Comparison of ENCODE assay signal across 1 cellular context in the genomic region with DNA sequence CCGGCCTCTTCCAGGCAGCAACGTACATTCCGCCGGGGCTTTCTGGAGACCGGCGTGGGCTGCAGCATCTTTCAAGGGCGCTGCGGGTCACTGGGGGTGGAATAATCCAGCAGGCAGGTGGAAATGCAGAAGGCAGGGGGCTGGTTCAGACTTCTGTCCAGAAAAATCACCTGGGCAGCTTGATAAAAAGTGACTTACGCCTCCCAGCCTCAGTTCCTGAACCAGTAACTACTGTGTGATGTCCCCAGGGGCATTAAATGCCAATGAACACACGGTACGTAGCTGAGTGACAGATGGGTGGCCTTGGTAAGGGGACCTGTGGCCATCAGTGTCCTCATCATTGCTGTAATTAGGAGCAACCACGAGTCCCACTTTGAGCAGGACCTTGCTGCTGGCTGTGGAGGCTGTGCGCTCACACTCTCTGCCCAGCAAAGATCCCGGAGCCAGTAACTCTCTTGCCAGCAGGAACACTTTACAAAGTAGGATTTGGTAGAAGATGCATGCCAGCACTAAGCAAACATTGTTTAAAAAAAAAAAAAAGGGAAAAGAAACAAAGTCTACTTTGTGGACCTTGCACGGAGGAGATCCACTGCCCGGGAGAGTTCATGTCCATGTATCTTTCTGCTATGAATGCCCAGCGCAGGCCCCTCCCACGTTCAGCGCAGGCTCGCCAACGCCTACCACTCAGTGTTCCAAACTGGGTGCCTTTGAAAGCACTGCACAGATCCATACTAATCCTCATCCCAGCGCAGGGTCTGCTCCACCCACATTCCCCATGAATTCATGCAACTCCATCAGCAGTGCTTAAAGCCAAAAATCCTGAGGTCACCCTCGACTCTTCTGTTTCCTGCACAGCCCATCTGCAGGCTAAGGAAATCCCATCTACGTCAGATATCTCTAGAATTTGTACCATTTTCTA.
TF ChIP-seq lines count a peak whose summit lies in the region.

No MANE protein-coding gene starts in this region.

TF ChIP-seq in HepG2, 621 proteins besides CTCF, POLR2A, EP300 and RAD21 (continued from another document and continues in another):
- TF ChIP-seq TBL1XR1 (IDR thresholded peaks at IDR 0.05; ENCODE audit: borderline replicate concordance, low read length, partially characterized antibody) (peak; percentile 83), BCLAF1 (IDR thresholded peaks at IDR 0.05) (no peak), RARA (CRISPR knock-in tag; IDR thresholded peaks at IDR 0.05) (peak; percentile 58), ZNF580 (CRISPR knock-in tag; IDR thresholded peaks at IDR 0.05; ENCODE audit: borderline replicate concordance, low read depth) (peak; percentile 20; the same call in 1 of the 2 replicates), ZSCAN20 (CRISPR knock-in tag; IDR thresholded peaks at IDR 0.05; ENCODE audit: borderline replicate concordance) (no peak), ZNF362 (CRISPR knock-in tag; IDR thresholded peaks at IDR 0.05; ENCODE audit: borderline replicate concordance) (peak; percentile 98), ZNF552 (CRISPR knock-in tag; IDR thresholded peaks at IDR 0.05; ENCODE audit: borderline replicate concordance) (no peak), ZFP36L1 (CRISPR knock-in tag; IDR thresholded peaks at IDR 0.05) (no peak), ZNF317 (CRISPR knock-in tag; IDR thresholded peaks at IDR 0.05) (peak; percentile 82), ZNF350 (CRISPR knock-in tag; IDR thresholded peaks at IDR 0.05; ENCODE audit: borderline replicate concordance, low read depth) (no peak), ZFY (CRISPR knock-in tag; IDR thresholded peaks at IDR 0.05) (no peak), SIX4 (CRISPR knock-in tag; IDR thresholded peaks at IDR 0.05) (no peak), E2F5 (CRISPR knock-in tag; conservative IDR thresholded peaks at IDR 0.05) (no peak), SMC3 (IDR thresholded peaks at IDR 0.05; ENCODE audit: low read length) (no peak), ZNF549 (CRISPR knock-in tag; IDR thresholded peaks at IDR 0.05) (no peak), ATRX (CRISPR knock-in tag; IDR thresholded peaks at IDR 0.05; ENCODE audit: borderline replicate concordance) (no peak), SRY (CRISPR knock-in tag; IDR thresholded peaks at IDR 0.05) (no peak), GABPA (IDR thresholded peaks at IDR 0.05; ENCODE audit: low read depth, low read length) (no peak), GABPA (CRISPR knock-in tag; IDR thresholded peaks at IDR 0.05; ENCODE audit: low read depth) (no peak), ZNF780A (CRISPR knock-in tag; IDR thresholded peaks at IDR 0.05) (no peak), ZNF101 (CRISPR knock-in tag; IDR thresholded peaks at IDR 0.05; ENCODE audit: borderline replicate concordance, low read depth) (no peak), MTF2 (CRISPR knock-in tag; IDR thresholded peaks at IDR 0.05; ENCODE audit: borderline replicate concordance) (no peak), ZNF556 (CRISPR knock-in tag; IDR thresholded peaks at IDR 0.05; ENCODE audit: borderline replicate concordance) (0 out of 2 replicates have a peak, but pooled peaks have one; percentile 58), ZNF382 (CRISPR knock-in tag; IDR thresholded peaks at IDR 0.05; ENCODE audit: borderline replicate concordance) (no peak), ZNF879 (CRISPR knock-in tag; IDR thresholded peaks at IDR 0.05) (no peak), GATAD1 (CRISPR knock-in tag; IDR thresholded peaks at IDR 0.05) (no peak), HES4 (CRISPR knock-in tag; IDR thresholded peaks at IDR 0.05; ENCODE audit: borderline replicate concordance) (no peak), ZNF652 (CRISPR knock-in tag; IDR thresholded peaks at IDR 0.05; ENCODE audit: borderline replicate concordance, low read depth) (no peak), ZNF839 (CRISPR knock-in tag; IDR thresholded peaks at IDR 0.05; ENCODE audit: borderline replicate concordance) (no peak), NR2F2 (IDR thresholded peaks at IDR 0.05; ENCODE audit: borderline replicate concordance, low read depth) (no peak), HIC2 (CRISPR knock-in tag; IDR thresholded peaks at IDR 0.05; ENCODE audit: low read depth) (peak; percentile 80), ATM (IDR thresholded peaks at IDR 0.05; ENCODE audit: borderline replicate concordance) (no peak), THAP7 (CRISPR knock-in tag; IDR thresholded peaks at IDR 0.05) (no peak), ZNF777 (CRISPR knock-in tag; IDR thresholded peaks at IDR 0.05) (no peak), ISL2 (CRISPR knock-in tag; IDR thresholded peaks at IDR 0.05) (peak; percentile 33; the same call in 1 of the 2 replicates), MED1 (CRISPR knock-in tag; IDR thresholded peaks at IDR 0.05) (no peak), ZNF564 (CRISPR knock-in tag; IDR thresholded peaks at IDR 0.05) (no peak), ZNF121 (CRISPR knock-in tag; IDR thresholded peaks at IDR 0.05) (no peak), ZNF441 (CRISPR knock-in tag; IDR thresholded peaks at IDR 0.05; ENCODE audit: borderline replicate concordance) (no peak)
- TF ChIP-seq, protein P1, sequence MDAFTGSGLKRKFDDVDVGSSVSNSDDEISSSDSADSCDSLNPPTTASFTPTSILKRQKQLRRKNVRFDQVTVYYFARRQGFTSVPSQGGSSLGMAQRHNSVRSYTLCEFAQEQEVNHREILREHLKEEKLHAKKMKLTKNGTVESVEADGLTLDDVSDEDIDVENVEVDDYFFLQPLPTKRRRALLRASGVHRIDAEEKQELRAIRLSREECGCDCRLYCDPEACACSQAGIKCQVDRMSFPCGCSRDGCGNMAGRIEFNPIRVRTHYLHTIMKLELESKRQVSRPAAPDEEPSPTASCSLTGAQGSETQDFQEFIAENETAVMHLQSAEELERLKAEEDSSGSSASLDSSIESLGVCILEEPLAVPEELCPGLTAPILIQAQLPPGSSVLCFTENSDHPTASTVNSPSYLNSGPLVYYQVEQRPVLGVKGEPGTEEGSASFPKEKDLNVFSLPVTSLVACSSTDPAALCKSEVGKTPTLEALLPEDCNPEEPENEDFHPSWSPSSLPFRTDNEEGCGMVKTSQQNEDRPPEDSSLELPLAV (CRISPR knock-in tag; conservative IDR thresholded peaks at IDR 0.05; ENCODE audit: low read depth), result no peak
- TF ChIP-seq, protein P2, sequence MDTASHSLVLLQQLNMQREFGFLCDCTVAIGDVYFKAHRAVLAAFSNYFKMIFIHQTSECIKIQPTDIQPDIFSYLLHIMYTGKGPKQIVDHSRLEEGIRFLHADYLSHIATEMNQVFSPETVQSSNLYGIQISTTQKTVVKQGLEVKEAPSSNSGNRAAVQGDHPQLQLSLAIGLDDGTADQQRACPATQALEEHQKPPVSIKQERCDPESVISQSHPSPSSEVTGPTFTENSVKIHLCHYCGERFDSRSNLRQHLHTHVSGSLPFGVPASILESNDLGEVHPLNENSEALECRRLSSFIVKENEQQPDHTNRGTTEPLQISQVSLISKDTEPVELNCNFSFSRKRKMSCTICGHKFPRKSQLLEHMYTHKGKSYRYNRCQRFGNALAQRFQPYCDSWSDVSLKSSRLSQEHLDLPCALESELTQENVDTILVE (CRISPR knock-in tag; IDR thresholded peaks at IDR 0.05), result no peak
- TF ChIP-seq, protein P3, sequence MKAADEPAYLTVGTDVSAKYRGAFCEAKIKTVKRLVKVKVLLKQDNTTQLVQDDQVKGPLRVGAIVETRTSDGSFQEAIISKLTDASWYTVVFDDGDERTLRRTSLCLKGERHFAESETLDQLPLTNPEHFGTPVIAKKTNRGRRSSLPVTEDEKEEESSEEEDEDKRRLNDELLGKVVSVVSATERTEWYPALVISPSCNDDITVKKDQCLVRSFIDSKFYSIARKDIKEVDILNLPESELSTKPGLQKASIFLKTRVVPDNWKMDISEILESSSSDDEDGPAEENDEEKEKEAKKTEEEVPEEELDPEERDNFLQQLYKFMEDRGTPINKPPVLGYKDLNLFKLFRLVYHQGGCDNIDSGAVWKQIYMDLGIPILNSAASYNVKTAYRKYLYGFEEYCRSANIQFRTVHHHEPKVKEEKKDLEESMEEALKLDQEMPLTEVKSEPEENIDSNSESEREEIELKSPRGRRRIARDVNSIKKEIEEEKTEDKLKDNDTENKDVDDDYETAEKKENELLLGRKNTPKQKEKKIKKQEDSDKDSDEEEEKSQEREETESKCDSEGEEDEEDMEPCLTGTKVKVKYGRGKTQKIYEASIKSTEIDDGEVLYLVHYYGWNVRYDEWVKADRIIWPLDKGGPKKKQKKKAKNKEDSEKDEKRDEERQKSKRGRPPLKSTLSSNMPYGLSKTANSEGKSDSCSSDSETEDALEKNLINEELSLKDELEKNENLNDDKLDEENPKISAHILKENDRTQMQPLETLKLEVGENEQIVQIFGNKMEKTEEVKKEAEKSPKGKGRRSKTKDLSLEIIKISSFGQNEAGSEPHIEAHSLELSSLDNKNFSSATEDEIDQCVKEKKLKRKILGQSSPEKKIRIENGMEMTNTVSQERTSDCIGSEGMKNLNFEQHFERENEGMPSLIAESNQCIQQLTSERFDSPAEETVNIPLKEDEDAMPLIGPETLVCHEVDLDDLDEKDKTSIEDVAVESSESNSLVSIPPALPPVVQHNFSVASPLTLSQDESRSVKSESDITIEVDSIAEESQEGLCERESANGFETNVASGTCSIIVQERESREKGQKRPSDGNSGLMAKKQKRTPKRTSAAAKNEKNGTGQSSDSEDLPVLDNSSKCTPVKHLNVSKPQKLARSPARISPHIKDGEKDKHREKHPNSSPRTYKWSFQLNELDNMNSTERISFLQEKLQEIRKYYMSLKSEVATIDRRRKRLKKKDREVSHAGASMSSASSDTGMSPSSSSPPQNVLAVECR (CRISPR knock-in tag; IDR thresholded peaks at IDR 0.05; ENCODE audit: borderline replicate concordance), result peak; percentile 51; the same call in 1 of the 2 replicates
- TF ChIP-seq, protein P4, sequence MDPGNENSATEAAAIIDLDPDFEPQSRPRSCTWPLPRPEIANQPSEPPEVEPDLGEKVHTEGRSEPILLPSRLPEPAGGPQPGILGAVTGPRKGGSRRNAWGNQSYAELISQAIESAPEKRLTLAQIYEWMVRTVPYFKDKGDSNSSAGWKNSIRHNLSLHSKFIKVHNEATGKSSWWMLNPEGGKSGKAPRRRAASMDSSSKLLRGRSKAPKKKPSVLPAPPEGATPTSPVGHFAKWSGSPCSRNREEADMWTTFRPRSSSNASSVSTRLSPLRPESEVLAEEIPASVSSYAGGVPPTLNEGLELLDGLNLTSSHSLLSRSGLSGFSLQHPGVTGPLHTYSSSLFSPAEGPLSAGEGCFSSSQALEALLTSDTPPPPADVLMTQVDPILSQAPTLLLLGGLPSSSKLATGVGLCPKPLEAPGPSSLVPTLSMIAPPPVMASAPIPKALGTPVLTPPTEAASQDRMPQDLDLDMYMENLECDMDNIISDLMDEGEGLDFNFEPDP (CRISPR knock-in tag; conservative IDR thresholded peaks at IDR 0.05), result no peak
